11 cellular contexts compared by ENCODE assay signal in the genomic region with DNA sequence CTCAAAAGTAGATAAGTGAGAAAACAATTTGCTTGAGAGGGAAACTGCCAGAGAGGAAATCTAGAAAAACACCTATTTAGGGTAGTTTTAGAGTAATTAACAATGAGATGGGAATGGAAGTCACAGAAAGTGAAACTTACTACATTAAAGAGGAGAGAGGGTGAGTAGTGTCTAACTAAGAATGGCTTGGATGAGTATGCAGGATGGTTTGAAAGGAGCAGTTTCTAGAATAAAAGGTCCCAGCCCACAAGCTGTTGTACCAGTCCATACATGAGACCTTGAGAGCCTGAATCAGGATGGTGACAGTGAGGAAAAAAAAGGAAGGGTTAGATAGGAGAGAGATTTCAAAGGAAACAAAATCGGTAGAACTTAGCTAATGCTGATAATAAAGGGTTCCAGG. TPM values are rescaled to one million over a fixed set of nuclear protein-coding genes. Genes with fewer than 3 reads are reported as not detected.
DNase-seq lines count a peak whose midpoint lies in the region; ATAC-seq, FAIRE-seq and TF ChIP-seq lines count a peak whose summit lies in the region.
"Had no signal": no experiment of that assay in that cellular context is flagged by ENCODE, and none has a peak within 500 bp of the region (broad histone marks: within the 10 kb centered on the region; RNA-seq: fewer than 3 reads in every experiment).

No MANE protein-coding gene starts in this region.

- no peak overlapping the region for H3K27ac ChIP-seq in prostate gland

- no peaks in the 10 kb centered on the region for H3K9me3 ChIP-seq in prostate gland

- H3K4me1 Mint-ChIP-seq in activated naive CD4-positive, alpha-beta T cell treated with anti-CD3 and anti-CD28 coated beads for 36 hours (ENCODE audit: low read depth) = peaks cover 62% of the 10 kb centered on the region
- peaks cover 51% of the 10 kb centered on the region for H3K4me1 Mint-ChIP-seq in stimulated activated naive CD8-positive, alpha-beta T cell treated with anti-CD3 and anti-CD28 coated beads, Interleukin-15, amount 100 ng/mL, for 72 hours

- DNase-seq in activated naive CD4-positive, alpha-beta T cell treated with anti-CD3 and anti-CD28 coated beads for 36 hours = no peak
- DNase-seq in activated naive CD4-positive, alpha-beta T cell (lab: John Stamatoyannopoulos, UW) = no peak
- DNase-seq in fibroblast of villous mesenchyme (ENCODE audit: low read depth) (no peak), prostate gland (ENCODE audit: low spot score) (no peak), urothelium cell line (ENCODE audit: low spot score) (no peak)
- no peak for DNase-seq in stimulated activated naive CD8-positive, alpha-beta T cell treated with anti-CD3 and anti-CD28 coated beads, Interleukin-15, amount 100 ng/mL, for 72 hours
- DNase-seq: activated CD4-positive, alpha-beta T cell treated with anti-CD3 and anti-CD28 coated beads for 4 hours; NCI-H446 treated with DMSO at 0.1 percent for 48 hours; stimulated activated naive CD4-positive, alpha-beta T cell treated with Interleukin-2 at 50 U/mL for 16 hours had no signal

- H3K9me3 Mint-ChIP-seq in activated naive CD4-positive, alpha-beta T cell treated with anti-CD3 and anti-CD28 coated beads for 36 hours = no peaks in the 10 kb centered on the region
- H3K9me3 Mint-ChIP-seq in stimulated activated naive CD8-positive, alpha-beta T cell treated with anti-CD3 and anti-CD28 coated beads, Interleukin-15, amount 100 ng/mL, for 72 hours = no peaks in the 10 kb centered on the region

- no peak for TF ChIP-seq CTCF in WI38 (IDR thresholded peaks at IDR 0.05; ENCODE audit: low read depth, low read length)
- TF ChIP-seq CTCF in fibroblast of villous mesenchyme (IDR thresholded peaks at IDR 0.05; ENCODE audit: insufficient read depth, low read depth, low read length) = no peak
- no peak for TF ChIP-seq CTCF in prostate gland (IDR thresholded peaks at IDR 0.05)

- TF ChIP-seq POLR2A in prostate gland (IDR thresholded peaks at IDR 0.05) = no peak

- peaks cover 0 to 3% of the 10 kb centered on the region in 2 donors for H3K36me3 ChIP-seq in prostate gland

- H3K36me3 Mint-ChIP-seq in activated naive CD4-positive, alpha-beta T cell treated with anti-CD3 and anti-CD28 coated beads for 36 hours (ENCODE audit: low read depth) = peaks cover 41% of the 10 kb centered on the region

- intact Hi-C loops in activated naive CD4-positive, alpha-beta T cell treated with anti-CD3 and anti-CD28 coated beads for 36 hours (cut with micrococcal nuclease) = loop anchor here (5.0 to 10.0 kb wide), 3 partner anchors 160 to 1192 kb away; a partner anchor contains a TSS
- intact Hi-C loops in prostate gland (cut with DNase I) = loop anchor here (5.0 kb wide), 2 partner anchors 115 to 385 kb away; a partner anchor contains a TSS

- peak overlapping the region; percentile 95 for H3K27ac Mint-ChIP-seq in activated naive CD4-positive, alpha-beta T cell treated with anti-CD3 and anti-CD28 coated beads for 36 hours
- H3K27ac Mint-ChIP-seq in stimulated activated naive CD8-positive, alpha-beta T cell treated with anti-CD3 and anti-CD28 coated beads, Interleukin-15, amount 100 ng/mL, for 72 hours = peak overlapping the region; percentile 36 to 99

- ATAC-seq in stimulated activated naive CD8-positive, alpha-beta T cell treated with anti-CD3 and anti-CD28 coated beads, Interleukin-15, amount 100 ng/mL, for 72 hours = peak; percentile 45
- no peak for ATAC-seq in GM21576 (IDR thresholded peaks at IDR 0.05; ENCODE audit: unreplicated experiment)

- H3K27me3 ChIP-seq in prostate gland (replicated peaks; ENCODE audit: insufficient read depth) = no peaks in the 10 kb centered on the region

- H3K4me3 ChIP-seq in WI38 (ENCODE audit: low read depth, low read length) (peak overlapping the region; percentile 97), fibroblast of villous mesenchyme (ENCODE audit: low read depth, low read length) (peak overlapping the region; percentile 93), prostate gland (no peak overlapping the region)

- FAIRE-seq in urothelium cell line (lab: Jason Lieb, UNC) = no peak

- H3K27me3 Mint-ChIP-seq in activated naive CD4-positive, alpha-beta T cell treated with anti-CD3 and anti-CD28 coated beads for 36 hours (ENCODE audit: low read depth) = no peaks in the 10 kb centered on the region
- H3K27me3 Mint-ChIP-seq in stimulated activated naive CD8-positive, alpha-beta T cell treated with anti-CD3 and anti-CD28 coated beads, Interleukin-15, amount 100 ng/mL, for 72 hours = no peaks in the 10 kb centered on the region

- CTCF ChIA-PET in activated naive CD4-positive, alpha-beta T cell treated with anti-CD3 and anti-CD28 coated beads for 36 hours (lab: Charles Lee) = interaction anchor here (0.5 to 1.8 kb wide), 6 partner anchors 9 to 378 kb away, joined by 3 to 8 read pairs (median 4); a partner anchor contains a TSS

- peaks cover 7% of the 10 kb centered on the region for H3K4me1 ChIP-seq in prostate gland (replicated peaks)

- H3K4me3 Mint-ChIP-seq in activated naive CD4-positive, alpha-beta T cell treated with anti-CD3 and anti-CD28 coated beads for 36 hours = peak overlapping the region; percentile 99
- peak overlapping the region; percentile 96 to 99 for H3K4me3 Mint-ChIP-seq in stimulated activated naive CD8-positive, alpha-beta T cell treated with anti-CD3 and anti-CD28 coated beads, Interleukin-15, amount 100 ng/mL, for 72 hours

- 52% methylated on average over 1 of the region's 1 CpG for WGBS in prostate gland

RNA-seq across cellular contexts. Expression of a gene that starts 1.3 kb away (rescaled TPM):
- 10 to 100 TPM; 18.9 to 24.4 TPM for total RNA-seq in activated naive CD4-positive, alpha-beta T cell treated with anti-CD3 and anti-CD28 coated beads for 36 hours
- 4.5 and 5.2 TPM in 2 replicates for total RNA-seq in fibroblast of villous mesenchyme
- 1 to 10 TPM; 3.2 to 7.5 TPM for total RNA-seq in prostate gland

RNA-seq across cellular contexts. Expression of a gene that starts 10.9 kb away (rescaled TPM):
- total RNA-seq in activated naive CD4-positive, alpha-beta T cell treated with anti-CD3 and anti-CD28 coated beads for 36 hours = not detected
- 0.32 TPM in 1 of 2 replicates, not detected in the other for total RNA-seq in fibroblast of villous mesenchyme
- under 1 TPM; 0.27 to 0.74 TPM for total RNA-seq in prostate gland

RNA-seq across cellular contexts. Expression of a gene that starts 15.1 kb away (rescaled TPM):
- total RNA-seq in activated naive CD4-positive, alpha-beta T cell treated with anti-CD3 and anti-CD28 coated beads for 36 hours = not detected
- total RNA-seq in fibroblast of villous mesenchyme (17.3 and 18.4 TPM in 2 replicates), prostate gland (10 to 100 TPM in 1 of 2 donors, 1 to 10 TPM in 1; 4.9 to 28.0 TPM)

RNA-seq across cellular contexts. Expression of a gene that starts 31.0 kb away (rescaled TPM):
- under 1 TPM in 1 of 2 experiments, not detected in 1; 0.05 TPM for total RNA-seq in activated naive CD4-positive, alpha-beta T cell treated with anti-CD3 and anti-CD28 coated beads for 36 hours
- under 0.01 TPM in 1 of 2 replicates, not detected in the other for total RNA-seq in fibroblast of villous mesenchyme
- under 1 TPM; 0.11 to 0.27 TPM for total RNA-seq in prostate gland

Comparison
In these comparisons a context has a peak if more than half of its experiments do, and no peak if none do; other contexts are left out.
1. H3K4me3 ChIP-seq: peak in WI38 (single experiment) and fibroblast of villous mesenchyme (single experiment); none in prostate gland (0 of 2).
2. RNA of a gene that starts 15.1 kb away (total RNA-seq): 4.9 to 28.0 TPM in prostate gland and 17.3 to 18.4 TPM in fibroblast of villous mesenchyme; not detected in activated naive CD4-positive, alpha-beta T cell treated with anti-CD3 and anti-CD28 coated beads for 36 hours; every median in the first group is over 4 times any median in the second.